Comparison of ENCODE assay signal across 1 cellular context in genomic region chr5:109570362-109570874, GRCh38.
A peak's percentile ranks its signal among the peaks of the same experiment; 100 is the strongest.
TF ChIP-seq lines count a peak whose summit lies in the region.

No MANE protein-coding gene starts in this region.

TF ChIP-seq in K562, 482 proteins besides CTCF, POLR2A, EP300 and RAD21 (continued from another document and continues in another):
- TF ChIP-seq LCOR (CRISPR knock-in tag; IDR thresholded peaks at IDR 0.05) (0 out of 2 replicates have a peak, but pooled peaks have one; percentile 42), ZNF766 (CRISPR knock-in tag; conservative IDR thresholded peaks at IDR 0.05) (peak; percentile 36; the same call in 1 of the 2 replicates), ZNF384 (IDR thresholded peaks at IDR 0.05; ENCODE audit: low read depth, low read length) (peak; percentile 96), OTX1 (CRISPR knock-in tag; IDR thresholded peaks at IDR 0.05) (no peak), ATF7 (IDR thresholded peaks at IDR 0.05) (peak; percentile 57), MTA1 (IDR thresholded peaks at IDR 0.05; ENCODE audit: borderline replicate concordance) (peak; percentile 75; the same call in 1 of the 2 replicates), MEF2D (tag; conservative IDR thresholded peaks at IDR 0.05; ENCODE audit: low read depth) (peak; percentile 32; the same call in 1 of the 2 replicates), ZNF165 (CRISPR knock-in tag; IDR thresholded peaks at IDR 0.05; ENCODE audit: borderline replicate concordance) (0 out of 2 replicates have a peak, but pooled peaks have one; percentile 16), ZNF589 (CRISPR knock-in tag; IDR thresholded peaks at IDR 0.05; ENCODE audit: low read depth) (peak; percentile 63; the same call in 1 of the 2 replicates), MLLT1 (IDR thresholded peaks at IDR 0.05) (no peak), MGA (IDR thresholded peaks at IDR 0.05) (peak; percentile 70; the same call in 1 of the 2 replicates), SMAD3 (CRISPR knock-in tag; conservative IDR thresholded peaks at IDR 0.05) (0 out of 2 replicates have a peak, but pooled peaks have one; percentile 50), ZNF586 (CRISPR knock-in tag; conservative IDR thresholded peaks at IDR 0.05) (no peak), NRF1 (conservative IDR thresholded peaks at IDR 0.05 in 1 of 2, IDR thresholded peaks at IDR 0.05 in 1 of 2) (peak in 1 of 2 experiments; percentile 33; a peak in 1 of 4 replicates), RFX7 (CRISPR knock-in tag; IDR thresholded peaks at IDR 0.05) (no peak), ZNF311 (CRISPR knock-in tag; IDR thresholded peaks at IDR 0.05) (0 out of 2 replicates have a peak, but pooled peaks have one; percentile 22), HMBOX1 (IDR thresholded peaks at IDR 0.05) (0 out of 2 replicates have a peak, but pooled peaks have one; percentile 26), CBFA2T3 (IDR thresholded peaks at IDR 0.05) (peak; percentile 66), MECOM (CRISPR knock-in tag; IDR thresholded peaks at IDR 0.05) (peak; percentile 69; the same call in 1 of the 2 replicates), L3MBTL2 (IDR thresholded peaks at IDR 0.05) (peak; percentile 74; the same call in 1 of the 2 replicates), GATAD2A (IDR thresholded peaks at IDR 0.05) (no peak), TAL1 (IDR thresholded peaks at IDR 0.05) (peak; percentile 45; the same call in 1 of the 2 replicates), ZNF146 (CRISPR knock-in tag; IDR thresholded peaks at IDR 0.05; ENCODE audit: unreplicated experiment) (no peak), MED1 (CRISPR knock-in tag; IDR thresholded peaks at IDR 0.05; ENCODE audit: borderline replicate concordance) (no peak), SP1 (CRISPR knock-in tag; IDR thresholded peaks at IDR 0.05) (peak; percentile 57), SIX5 (IDR thresholded peaks at IDR 0.05; ENCODE audit: borderline replicate concordance in 1 of 2, insufficient read depth in 1 of 2, low read depth in 1 of 2, low read length in 2 of 2) (no peak), CSDE1 (IDR thresholded peaks at IDR 0.05) (no peak), EZH2 (IDR thresholded peaks at IDR 0.05; ENCODE audit: borderline replicate concordance, low read depth, low read length) (no peak), MBD1 (CRISPR knock-in tag; IDR thresholded peaks at IDR 0.05) (0 out of 2 replicates have a peak, but pooled peaks have one; percentile 65), TRIM24 (IDR thresholded peaks at IDR 0.05) (peak; percentile 38 to 44; a peak in 2 of 4 replicates), FUS (optimal IDR thresholded peaks at IDR 0.05; ENCODE audit: low read depth, low read length) (no peak), ATF1 (CRISPR knock-in tag; IDR thresholded peaks at IDR 0.05) (no peak), ATF1 (tag; IDR thresholded peaks at IDR 0.05) (peak; percentile 67), FOXK2 (conservative IDR thresholded peaks at IDR 0.05 in 1 of 2, IDR thresholded peaks at IDR 0.05 in 1 of 2; ENCODE audit: low read depth in 2 of 2) (peak in 1 of 2 experiments; percentile 28; a peak in 1 of 4 replicates), ARID1B (IDR thresholded peaks at IDR 0.05) (peak; percentile 82), ZNF395 (CRISPR knock-in tag; IDR thresholded peaks at IDR 0.05) (peak; percentile 81), SMARCA4 (IDR thresholded peaks at IDR 0.05) (peak; percentile 85), CBFA2T2 (conservative IDR thresholded peaks at IDR 0.05) (no peak), HNRNPLL (IDR thresholded peaks at IDR 0.05; ENCODE audit: low read depth, low read length, poor library complexity, severe bottlenecking) (peak; percentile 37), NCOA1 (IDR thresholded peaks at IDR 0.05; ENCODE audit: low read depth) (0 out of 2 replicates have a peak, but pooled peaks have one; percentile 37), GATAD2B (IDR thresholded peaks at IDR 0.05; ENCODE audit: borderline replicate concordance) (0 out of 2 replicates have a peak, but pooled peaks have one; percentile 22), SMARCC2 (IDR thresholded peaks at IDR 0.05; ENCODE audit: low read depth) (peak; percentile 72; the same call in 1 of the 2 replicates), GATA2 (CRISPR knock-in tag; IDR thresholded peaks at IDR 0.05) (peak; percentile 56), VEZF1 (CRISPR knock-in tag; IDR thresholded peaks at IDR 0.05) (peak; percentile 31; the same call in 1 of the 2 replicates), POLR2G (IDR thresholded peaks at IDR 0.05; ENCODE audit: low read depth, low read length) (peak; percentile 68), SIN3A (IDR thresholded peaks at IDR 0.05; ENCODE audit: borderline replicate concordance in 2 of 2, control insufficient read depth in 1 of 2, low read depth in 2 of 2, low read length in 2 of 2) (no peak), CBX8 (IDR thresholded peaks at IDR 0.05; ENCODE audit: borderline replicate concordance, extremely low read depth, low read depth, low read length, poor library complexity, severe bottlenecking) (no peak)
